31 cellular contexts compared by ENCODE assay signal in the genomic region with DNA sequence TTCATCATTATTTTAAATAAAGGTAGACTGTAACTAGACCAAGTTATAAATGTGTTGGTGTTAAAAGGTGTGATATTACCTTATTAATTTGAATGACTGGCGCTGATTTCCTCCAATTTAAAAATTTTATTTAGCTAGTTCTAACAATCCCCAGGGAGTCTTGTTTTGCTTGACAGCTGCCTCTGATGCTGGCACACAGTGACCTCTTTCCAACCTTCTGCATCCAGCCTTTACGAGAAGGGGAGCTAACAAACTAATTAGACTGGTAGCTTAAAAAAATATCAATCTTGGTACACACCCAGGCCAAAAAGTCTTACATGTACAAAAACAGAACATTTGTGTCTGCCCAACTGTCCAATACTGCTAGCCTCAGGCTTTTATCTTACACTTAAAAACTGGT. TPM values are rescaled to one million over a fixed set of nuclear protein-coding genes. Genes with fewer than 3 reads are reported as not detected.
"Had no signal": no experiment of that assay in that cellular context is flagged by ENCODE, and none has a peak within 500 bp of the region (broad histone marks: within the 10 kb centered on the region; RNA-seq: fewer than 3 reads in every experiment).

No MANE protein-coding gene starts in this region.

- H3K36me3 ChIP-seq: adrenal gland, cardiac muscle cell had no signal

- H3K27me3 ChIP-seq: adrenal gland, cardiac muscle cell had no signal

- H3K4me3 ChIP-seq: adrenal gland, cardiac muscle cell had no signal

- H3K4me1 ChIP-seq: adrenal gland had no signal

- H3K9me3 ChIP-seq: adrenal gland had no signal

- DNase-seq: activated B cell treated with CpG ODN at 0.5 μM for 24 hours; activated CD4-positive, alpha-beta memory T cell treated with anti-CD3 and anti-CD28 coated beads for 36 hours; activated CD4-positive, alpha-beta T cell treated with anti-CD3 and anti-CD28 coated beads for 4 hours; activated CD4-positive, alpha-beta T cell treated with anti-CD3 and anti-CD28 coated beads, Interleukin-2, amount 10 ng/mL, durations not matched to agents 24 days and 14 days; activated CD4-positive, alpha-beta T cell treated with anti-CD3 and anti-CD28 coated beads, Interleukin-2, amount 50 U/mL, for 1 hour; activated CD4-positive, alpha-beta T cell treated with anti-CD3 and anti-CD28 coated beads, Interleukin-2, amount 50 U/mL, for 4 hours; activated CD4-positive, CD25-positive, alpha-beta regulatory T cell treated with anti-CD3 and anti-CD28 coated beads, Interleukin-2, amount 50 U/mL, for 72 hours; activated CD8-positive, alpha-beta memory T cell treated with anti-CD3 and anti-CD28 coated beads, Interleukin-2, amount 50 U/mL, for 4 hours; activated CD8-positive, alpha-beta T cell treated with anti-CD3 and anti-CD28 coated beads for 36 hours; activated gamma-delta T cell treated with Interleukin-2 at 50 U/mL for 16 hours; activated naive CD4-positive, alpha-beta T cell; activated naive CD4-positive, alpha-beta T cell treated with anti-CD3 and anti-CD28 coated beads for 36 hours; activated naive CD4-positive, alpha-beta T cell treated with anti-CD3 and anti-CD28 coated beads, Interleukin-2, amount 50 U/mL, for 16 hours; activated naive CD8-positive, alpha-beta T cell treated with anti-CD3 and anti-CD28 coated beads for 36 hours; activated T-cell treated with anti-CD3 and anti-CD28 coated beads for 4 hours; activated T-cell treated with anti-CD3 and anti-CD28 coated beads, Interleukin-2, amount 50 U/mL, for 1 hour; activated T-cell treated with anti-CD3 and anti-CD28 coated beads, Interleukin-2, amount 50 U/mL, for 4 hours; activated T-cell treated with anti-CD3 and anti-CD28 coated beads, Interleukin-2, amount 50 U/mL, for 72 hours; adrenal gland; amniotic stem cell; aorta; caudate nucleus; SW 1271; T-helper 1 cell; T-helper 2 cell; T-helper 9 cell had no signal

- H3K27ac ChIP-seq: adrenal gland, cardiac muscle cell, VCaP had no signal

RNA-seq across cellular contexts. Expression of a gene that starts 51.8 kb away (rescaled TPM):
- total RNA-seq: activated B cell treated with CpG ODN at 0.5 μM for 24 hours; activated CD4-positive, alpha-beta memory T cell treated with anti-CD3 and anti-CD28 coated beads for 36 hours; activated CD4-positive, alpha-beta T cell treated with anti-CD3 and anti-CD28 coated beads, Interleukin-2, amount 10 ng/mL, durations not matched to agents 24 days and 14 days; activated CD8-positive, alpha-beta memory T cell treated with anti-CD3 and anti-CD28 coated beads for 36 hours; activated naive CD4-positive, alpha-beta T cell treated with anti-CD3 and anti-CD28 coated beads for 36 hours; activated naive CD4-positive, alpha-beta T cell treated with anti-CD3 and anti-CD28 coated beads, Interleukin-2, amount 50 U/mL, for 72 hours; activated naive CD8-positive, alpha-beta T cell treated with anti-CD3 and anti-CD28 coated beads for 36 hours; activated T-cell treated with anti-CD3 and anti-CD28 coated beads, Interleukin-2, amount 50 U/mL, for 4 hours; bronchial epithelial cell had no signal
